Comparison of ENCODE assay signal across 3 cellular contexts in the genomic region with DNA sequence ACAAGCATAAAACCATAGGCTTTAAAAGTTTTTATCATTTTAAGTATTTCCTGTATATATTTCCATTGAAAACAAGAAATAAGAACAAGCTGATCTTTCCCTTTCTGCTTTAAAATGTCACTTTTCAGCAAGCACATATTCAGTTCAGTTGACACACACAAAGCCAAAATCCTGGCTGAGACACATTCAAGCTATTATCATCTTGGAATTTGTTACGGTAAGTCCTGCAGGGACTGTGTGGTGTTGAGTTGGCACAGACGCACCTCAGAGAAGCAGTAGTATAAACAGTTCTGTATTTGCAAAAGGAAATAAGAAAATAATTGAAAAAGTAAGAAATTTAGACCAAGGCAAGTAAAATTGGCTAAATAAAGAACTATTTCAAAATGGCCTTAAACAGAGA.
TF ChIP-seq lines count a peak whose summit lies in the region.

No MANE protein-coding gene starts in this region.

TF ChIP-seq in SK-N-SH, 30 proteins besides CTCF, POLR2A, EP300 and RAD21:
- TF ChIP-seq GABPA (IDR thresholded peaks at IDR 0.05; ENCODE audit: low read depth) (no peak), ZBTB33 (IDR thresholded peaks at IDR 0.05; ENCODE audit: borderline replicate concordance, low read depth) (no peak)
- TF ChIP-seq, protein P1, sequence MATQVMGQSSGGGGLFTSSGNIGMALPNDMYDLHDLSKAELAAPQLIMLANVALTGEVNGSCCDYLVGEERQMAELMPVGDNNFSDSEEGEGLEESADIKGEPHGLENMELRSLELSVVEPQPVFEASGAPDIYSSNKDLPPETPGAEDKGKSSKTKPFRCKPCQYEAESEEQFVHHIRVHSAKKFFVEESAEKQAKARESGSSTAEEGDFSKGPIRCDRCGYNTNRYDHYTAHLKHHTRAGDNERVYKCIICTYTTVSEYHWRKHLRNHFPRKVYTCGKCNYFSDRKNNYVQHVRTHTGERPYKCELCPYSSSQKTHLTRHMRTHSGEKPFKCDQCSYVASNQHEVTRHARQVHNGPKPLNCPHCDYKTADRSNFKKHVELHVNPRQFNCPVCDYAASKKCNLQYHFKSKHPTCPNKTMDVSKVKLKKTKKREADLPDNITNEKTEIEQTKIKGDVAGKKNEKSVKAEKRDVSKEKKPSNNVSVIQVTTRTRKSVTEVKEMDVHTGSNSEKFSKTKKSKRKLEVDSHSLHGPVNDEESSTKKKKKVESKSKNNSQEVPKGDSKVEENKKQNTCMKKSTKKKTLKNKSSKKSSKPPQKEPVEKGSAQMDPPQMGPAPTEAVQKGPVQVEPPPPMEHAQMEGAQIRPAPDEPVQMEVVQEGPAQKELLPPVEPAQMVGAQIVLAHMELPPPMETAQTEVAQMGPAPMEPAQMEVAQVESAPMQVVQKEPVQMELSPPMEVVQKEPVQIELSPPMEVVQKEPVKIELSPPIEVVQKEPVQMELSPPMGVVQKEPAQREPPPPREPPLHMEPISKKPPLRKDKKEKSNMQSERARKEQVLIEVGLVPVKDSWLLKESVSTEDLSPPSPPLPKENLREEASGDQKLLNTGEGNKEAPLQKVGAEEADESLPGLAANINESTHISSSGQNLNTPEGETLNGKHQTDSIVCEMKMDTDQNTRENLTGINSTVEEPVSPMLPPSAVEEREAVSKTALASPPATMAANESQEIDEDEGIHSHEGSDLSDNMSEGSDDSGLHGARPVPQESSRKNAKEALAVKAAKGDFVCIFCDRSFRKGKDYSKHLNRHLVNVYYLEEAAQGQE (IDR thresholded peaks at IDR 0.05; ENCODE audit: low read depth, low read length) = no peak

TF ChIP-seq in SK-N-SH treated with all-trans-retinoic acid at 6 μM for 48 hours, 23 proteins besides CTCF, POLR2A, EP300 and RAD21:
- TF ChIP-seq ARNTL (CRISPR knock-in tag; IDR thresholded peaks at IDR 0.05; ENCODE audit: borderline replicate concordance, low read depth) (no peak), ZFP30 (CRISPR knock-in tag; IDR thresholded peaks at IDR 0.05) (no peak), CSDC2 (CRISPR knock-in tag; IDR thresholded peaks at IDR 0.05) (no peak), TOX (CRISPR knock-in tag; IDR thresholded peaks at IDR 0.05; ENCODE audit: borderline replicate concordance) (no peak)
- TF ChIP-seq, protein P2, sequence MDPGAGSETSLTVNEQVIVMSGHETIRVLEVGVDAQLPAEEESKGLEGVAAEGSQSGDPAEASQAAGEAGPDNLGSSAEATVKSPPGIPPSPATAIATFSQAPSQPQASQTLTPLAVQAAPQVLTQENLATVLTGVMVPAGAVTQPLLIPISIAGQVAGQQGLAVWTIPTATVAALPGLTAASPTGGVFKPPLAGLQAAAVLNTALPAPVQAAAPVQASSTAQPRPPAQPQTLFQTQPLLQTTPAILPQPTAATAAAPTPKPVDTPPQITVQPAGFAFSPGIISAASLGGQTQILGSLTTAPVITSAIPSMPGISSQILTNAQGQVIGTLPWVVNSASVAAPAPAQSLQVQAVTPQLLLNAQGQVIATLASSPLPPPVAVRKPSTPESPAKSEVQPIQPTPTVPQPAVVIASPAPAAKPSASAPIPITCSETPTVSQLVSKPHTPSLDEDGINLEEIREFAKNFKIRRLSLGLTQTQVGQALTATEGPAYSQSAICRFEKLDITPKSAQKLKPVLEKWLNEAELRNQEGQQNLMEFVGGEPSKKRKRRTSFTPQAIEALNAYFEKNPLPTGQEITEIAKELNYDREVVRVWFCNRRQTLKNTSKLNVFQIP (CRISPR knock-in tag; IDR thresholded peaks at IDR 0.05; ENCODE audit: borderline replicate concordance, low read depth) = no peak

TF ChIP-seq in GM12878, 131 proteins besides CTCF, POLR2A, EP300 and RAD21:
- TF ChIP-seq, protein P3, sequence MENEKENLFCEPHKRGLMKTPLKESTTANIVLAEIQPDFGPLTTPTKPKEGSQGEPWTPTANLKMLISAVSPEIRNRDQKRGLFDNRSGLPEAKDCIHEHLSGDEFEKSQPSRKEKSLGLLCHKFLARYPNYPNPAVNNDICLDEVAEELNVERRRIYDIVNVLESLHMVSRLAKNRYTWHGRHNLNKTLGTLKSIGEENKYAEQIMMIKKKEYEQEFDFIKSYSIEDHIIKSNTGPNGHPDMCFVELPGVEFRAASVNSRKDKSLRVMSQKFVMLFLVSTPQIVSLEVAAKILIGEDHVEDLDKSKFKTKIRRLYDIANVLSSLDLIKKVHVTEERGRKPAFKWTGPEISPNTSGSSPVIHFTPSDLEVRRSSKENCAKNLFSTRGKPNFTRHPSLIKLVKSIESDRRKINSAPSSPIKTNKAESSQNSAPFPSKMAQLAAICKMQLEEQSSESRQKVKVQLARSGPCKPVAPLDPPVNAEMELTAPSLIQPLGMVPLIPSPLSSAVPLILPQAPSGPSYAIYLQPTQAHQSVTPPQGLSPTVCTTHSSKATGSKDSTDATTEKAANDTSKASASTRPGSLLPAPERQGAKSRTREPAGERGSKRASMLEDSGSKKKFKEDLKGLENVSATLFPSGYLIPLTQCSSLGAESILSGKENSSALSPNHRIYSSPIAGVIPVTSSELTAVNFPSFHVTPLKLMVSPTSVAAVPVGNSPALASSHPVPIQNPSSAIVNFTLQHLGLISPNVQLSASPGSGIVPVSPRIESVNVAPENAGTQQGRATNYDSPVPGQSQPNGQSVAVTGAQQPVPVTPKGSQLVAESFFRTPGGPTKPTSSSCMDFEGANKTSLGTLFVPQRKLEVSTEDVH (IDR thresholded peaks at IDR 0.05; ENCODE audit: low read depth, partially characterized antibody) = no peak
- TF ChIP-seq EGR1 (IDR thresholded peaks at IDR 0.05; ENCODE audit: borderline replicate concordance in 1 of 2, low read depth in 2 of 2, low read length in 2 of 2) (no peak), BRCA1 (IDR thresholded peaks at IDR 0.05; ENCODE audit: low read depth, low read length) (no peak), JUNB (IDR thresholded peaks at IDR 0.05) (no peak), EZH2 (IDR thresholded peaks at IDR 0.05; ENCODE audit: borderline replicate concordance, control insufficient read depth, low read depth, low read length) (0 out of 2 replicates have a peak, but pooled peaks have one; percentile 39)
